In the genomic region with DNA sequence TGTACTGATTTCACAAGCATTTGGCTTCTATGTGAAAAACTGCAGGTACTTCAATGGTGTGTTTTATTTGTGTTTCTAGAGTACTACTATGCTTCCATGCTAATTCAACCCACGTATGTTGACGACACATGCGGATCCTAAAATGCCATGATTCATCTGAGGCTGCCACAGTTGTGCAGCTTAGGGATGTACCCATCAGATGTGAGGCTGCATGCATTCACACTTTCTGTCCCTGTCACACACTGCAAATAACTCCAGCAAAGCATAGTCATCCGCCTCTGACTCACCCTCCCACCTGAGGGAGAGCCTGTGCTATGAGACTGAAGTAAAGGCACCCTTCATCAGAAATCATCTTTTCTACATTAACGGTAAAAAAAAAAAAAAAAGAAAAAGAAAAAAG, we compare ENCODE assay signal across 10 cellular contexts. TPM values are rescaled to one million over a fixed set of nuclear protein-coding genes. Genes with fewer than 3 reads are reported as not detected.
DNase-seq lines count a peak whose midpoint lies in the region; ATAC-seq and TF ChIP-seq lines count a peak whose summit lies in the region.
"Had no signal": no experiment of that assay in that cellular context is flagged by ENCODE, and none has a peak within 500 bp of the region (broad histone marks: within the 10 kb centered on the region; RNA-seq: fewer than 3 reads in every experiment).

No MANE protein-coding gene starts in this region.

- H3K4me1 ChIP-seq in PC-3 (ENCODE audit: insufficient read depth, low read length) = peaks cover 16% of the 10 kb centered on the region

- no peak overlapping the region for H2AFZ ChIP-seq in PC-3 (ENCODE audit: low read length)

- CTCF ChIA-PET in PC-3 (lab: Charles Lee) = no interaction called here

- no peak overlapping the region for H3K9ac ChIP-seq in PC-3 (ENCODE audit: low read length)

- no peak overlapping the region for H3K4me3 ChIP-seq in PC-3 (ENCODE audit: low read length)

- in situ Hi-C loops in Caki2 (cut with HindIII; ENCODE audit: low pct_unique_long_range_greater_than_20kb, low sequenced_read_pairs) = no loop called here

- BruUV-seq in PC-3 (replicated peaks; lab: Mats Ljungman, UMichigan) = no TSS peak

- H3K79me2 ChIP-seq in PC-3 (ENCODE audit: low read length) = no peaks in the 10 kb centered on the region

- TF ChIP-seq CTCF in PC-3 (conservative IDR thresholded peaks at IDR 0.05; ENCODE audit: low read depth, low read length) = no peak

- no peaks in the 10 kb centered on the region for H3K27me3 ChIP-seq in PC-3 (ENCODE audit: low read length)

- DNase-seq in Caki2 (ENCODE audit: low read depth) = peak; percentile 70
- peak; percentile 90 for DNase-seq in PC-3
- peak; percentile 41 for DNase-seq in activated T-helper 9 cell treated with anti-CD3 and anti-CD28 coated beads, Interleukin-2, amount 50 U/mL, for 16 hours (ENCODE audit: low read depth)
- peak; percentile 71 for DNase-seq in renal cortical epithelial cell (ENCODE audit: low read depth)
- no peak for DNase-seq in SHP77 (lab: John Stamatoyannopoulos, UW)
- DNase-seq in NCI-H1436 (lab: John Stamatoyannopoulos, UW) = no peak
- DNase-seq in substantia nigra (lab: John Stamatoyannopoulos, UW) = no peak
- DNase-seq in GOT3 (lab: John Stamatoyannopoulos, UW) = no peak
- DNase-seq: MV-4-11 had no signal

- H3F3A ChIP-seq in PC-3 (ENCODE audit: low read length, unreplicated experiment) = no peaks in the 10 kb centered on the region

- intact Hi-C loops in PC-3 (cut with micrococcal nuclease) = no loop called here

- POLR2A ChIA-PET in PC-3 (lab: Charles Lee; ENCODE audit: unreplicated experiment) = no interaction called here

- no peaks in the 10 kb centered on the region for H3K36me3 ChIP-seq in PC-3 (ENCODE audit: low read depth, low read length)

- peak; percentile 100 for ATAC-seq in PC-3
- ATAC-seq: WTC11 had no signal

- peak overlapping the region; percentile 10; the same call in 1 of the 2 replicates for H3K4me2 ChIP-seq in PC-3 (ENCODE audit: low read length)

- no peaks in the 10 kb centered on the region for H3K9me3 ChIP-seq in PC-3 (ENCODE audit: low read length)

- H4K20me1 ChIP-seq in PC-3 (ENCODE audit: low read length) = no peaks in the 10 kb centered on the region

- peak overlapping the region; percentile 25; the same call in 1 of the 2 replicates for H3K27ac ChIP-seq in PC-3 (ENCODE audit: low read length)
- no peak overlapping the region for H3K27ac ChIP-seq in substantia nigra (ENCODE audit: low read depth, low read length, poor library complexity, severe bottlenecking)

- no peaks in the 10 kb centered on the region for H3K9me2 ChIP-seq in PC-3 (replicated peaks; ENCODE audit: low read length)

RNA-seq across cellular contexts. Expression of a gene that starts 22.1 kb away (rescaled TPM):
- total RNA-seq in Caki2 (2014; rRNA removed; shearing (Covaris generic); ENCODE audit: low replicate concordance) = 3.4 and 3.5 TPM in 2 replicates
- total RNA-seq in PC-3 (2014; rRNA removed) (19.8 and 34.9 TPM in 2 replicates), renal cortical epithelial cell (8.9 and 21.3 TPM in 2 replicates)

Comparison
In these comparisons a context has a peak if more than half of its experiments do, and no peak if none do; other contexts are left out.
1. DNase-seq: peak in Caki2 (single experiment), PC-3 (single experiment), activated T-helper 9 cell treated with anti-CD3 and anti-CD28 coated beads, Interleukin-2, amount 50 U/mL, for 16 hours (single experiment) and renal cortical epithelial cell (single experiment); none in SHP77 (0 of 2), NCI-H1436 (single experiment), substantia nigra (0 of 49) and GOT3 (single experiment).